8 cellular contexts compared by ENCODE assay signal in genomic region chr2:118882693-118883336, GRCh38. TPM values are rescaled to one million over a fixed set of nuclear protein-coding genes. Genes with fewer than 3 reads are reported as not detected.
DNase-seq lines count a peak whose midpoint lies in the region; ATAC-seq and TF ChIP-seq lines count a peak whose summit lies in the region.

No MANE protein-coding gene starts in this region.

- CTCF ChIA-PET in HEK293 (lab: Yijun Ruan, JAX), result interaction anchor here (0.5 to 4.5 kb wide), 30 partner anchors 9 to 759 kb away, joined by 3 to 38 read pairs (median 4); partner anchors contain the start of gene MARCO

- no peaks in the 10 kb centered on the region for H3K9me3 Mint-ChIP-seq in activated naive CD8-positive, alpha-beta T cell treated with anti-CD3 and anti-CD28 coated beads, Interleukin-2, amount 10 ng/mL, durations not matched to agents 7 days and 5 days

- H3K27ac ChIP-seq in HEK293 (ENCODE audit: extremely low read depth, low read depth, low read length), result no peak overlapping the region

- peak; percentile 79 for DNase-seq in GM03348 (ENCODE audit: low spot score)
- peak; percentile 86 for DNase-seq in NAMALWA (ENCODE audit: low spot score)
- peak; percentile 67 for DNase-seq in SKM-1 treated with dmso at 0.1 percent for 144 hours (lab: John Stamatoyannopoulos, UW; ENCODE audit: unreplicated experiment)
- DNase-seq in activated naive CD8-positive, alpha-beta T cell treated with anti-CD3 and anti-CD28 coated beads, Interleukin-2, amount 10 ng/mL, durations not matched to agents 7 days and 5 days, result peak; percentile 64
- peak; percentile 49 for DNase-seq in left ventricle myocardium superior
- DNase-seq in sciatic nerve (ENCODE audit: low spot score), result peak; percentile 73
- DNase-seq in cerebellar nuclear complex (lab: John Stamatoyannopoulos, UW), result no peak

- H3K4me3 Mint-ChIP-seq in activated naive CD8-positive, alpha-beta T cell treated with anti-CD3 and anti-CD28 coated beads, Interleukin-2, amount 10 ng/mL, durations not matched to agents 7 days and 5 days, result peak overlapping the region; percentile 80

- peak; percentile 78 for ATAC-seq in activated naive CD8-positive, alpha-beta T cell treated with anti-CD3 and anti-CD28 coated beads, Interleukin-2, amount 10 ng/mL, durations not matched to agents 7 days and 5 days (ENCODE audit: low read depth)
- ATAC-seq in left ventricle myocardium superior (peak; percentile 87), sciatic nerve (peak; percentile 81)

- no peaks in the 10 kb centered on the region for H3K4me1 ChIP-seq in HEK293 (ENCODE audit: control insufficient read depth, insufficient read depth, low read length)

- peak overlapping the region; percentile 30 for H3K4me3 ChIP-seq in HEK293 (ENCODE audit: low read depth, low read length)

- H3K27ac Mint-ChIP-seq in activated naive CD8-positive, alpha-beta T cell treated with anti-CD3 and anti-CD28 coated beads, Interleukin-2, amount 10 ng/mL, durations not matched to agents 7 days and 5 days, result peak overlapping the region; percentile 64

- no peaks in the 10 kb centered on the region for H3K36me3 Mint-ChIP-seq in activated naive CD8-positive, alpha-beta T cell treated with anti-CD3 and anti-CD28 coated beads, Interleukin-2, amount 10 ng/mL, durations not matched to agents 7 days and 5 days

- POLR2A ChIA-PET in HEK293 (lab: Yijun Ruan, JAX), result no interaction called here
- POLR2A ChIA-PET in activated naive CD8-positive, alpha-beta T cell treated with anti-CD3 and anti-CD28 coated beads, Interleukin-2, amount 10 ng/mL, durations not matched to agents 7 days and 5 days (lab: Charles Lee), result no interaction called here

- H3K27me3 Mint-ChIP-seq in activated naive CD8-positive, alpha-beta T cell treated with anti-CD3 and anti-CD28 coated beads, Interleukin-2, amount 10 ng/mL, durations not matched to agents 7 days and 5 days, result peaks cover 5% of the 10 kb centered on the region

- intact Hi-C loops in left ventricle myocardium superior (cut with micrococcal nuclease), result no loop called here
- intact Hi-C loops in sciatic nerve (cut with DNase I), result loop anchor here (10.0 kb wide), 1 partner anchor 412 kb away; no protein-coding TSS in a partner anchor

- peaks cover 15% of the 10 kb centered on the region for H3K4me1 Mint-ChIP-seq in activated naive CD8-positive, alpha-beta T cell treated with anti-CD3 and anti-CD28 coated beads, Interleukin-2, amount 10 ng/mL, durations not matched to agents 7 days and 5 days

- H3K9me3 ChIP-seq in HEK293 (ENCODE audit: control insufficient read depth, insufficient read depth, low read depth, low read length), result no peaks in the 10 kb centered on the region

- peak; percentile 76 for TF ChIP-seq CTCF in HEK293 (tag by site-specific recombination; IDR thresholded peaks at IDR 0.05)

- H3K36me3 ChIP-seq in HEK293 (ENCODE audit: control insufficient read depth in 2 of 2, insufficient read depth in 1 of 2, low read length in 2 of 2), result no peaks in the 10 kb centered on the region

TF ChIP-seq in HEK293, 187 proteins besides CTCF, POLR2A, EP300 and RAD21 (continues in another document):
- no peak for TF ChIP-seq ZNF837 (tag by site-specific recombination; IDR thresholded peaks at IDR 0.05)
- TF ChIP-seq TRIM28 (IDR thresholded peaks at IDR 0.05; ENCODE audit: borderline replicate concordance, low read length), result peak; percentile 31; the same call in 1 of the 2 replicates
- peak; percentile 79 for TF ChIP-seq ZBTB11 (tag by site-specific recombination; conservative IDR thresholded peaks at IDR 0.05; ENCODE audit: low read depth)
- no peak for TF ChIP-seq ZFP37 (tag by site-specific recombination; IDR thresholded peaks at IDR 0.05)
- TF ChIP-seq PRDM10 (tag by site-specific recombination; IDR thresholded peaks at IDR 0.05), result 0 out of 2 replicates have a peak, but pooled peaks have one; percentile 21
- no peak for TF ChIP-seq ZNF558 (tag by site-specific recombination; IDR thresholded peaks at IDR 0.05)
- no peak for TF ChIP-seq ZNF423 (tag by site-specific recombination; IDR thresholded peaks at IDR 0.05)
- TF ChIP-seq GLIS2 (tag by site-specific recombination; IDR thresholded peaks at IDR 0.05), result peak; percentile 57
- TF ChIP-seq ZIC2 (tag by site-specific recombination; IDR thresholded peaks at IDR 0.05), result 0 out of 2 replicates have a peak, but pooled peaks have one; percentile 22
- no peak for TF ChIP-seq ZNF335 (tag by site-specific recombination; conservative IDR thresholded peaks at IDR 0.05)
- no peak for TF ChIP-seq SP7 (tag by site-specific recombination; IDR thresholded peaks at IDR 0.05)
- no peak for TF ChIP-seq BCL6B (tag by site-specific recombination; IDR thresholded peaks at IDR 0.05)
- TF ChIP-seq ZNF48 (tag by site-specific recombination; IDR thresholded peaks at IDR 0.05), result no peak
- peak; percentile 51; the same call in 1 of the 2 replicates for TF ChIP-seq ZNF768 (tag by site-specific recombination; IDR thresholded peaks at IDR 0.05)
- TF ChIP-seq ZFP3 (tag by site-specific recombination; IDR thresholded peaks at IDR 0.05; ENCODE audit: low read depth), result no peak

RNA-seq across cellular contexts. Expression of gene EN1, which starts 35.4 kb away (rescaled TPM):
- not detected for total RNA-seq in activated naive CD8-positive, alpha-beta T cell treated with anti-CD3 and anti-CD28 coated beads, Interleukin-2, amount 10 ng/mL, durations not matched to agents 7 days and 5 days
- not detected for total RNA-seq in left ventricle myocardium superior
- not detected for total RNA-seq in sciatic nerve

RNA-seq across cellular contexts. Expression of gene MARCO, which starts 59.2 kb away (rescaled TPM):
- under 1 TPM in 1 of 2 experiments, not detected in 1; 0.26 TPM for total RNA-seq in activated naive CD8-positive, alpha-beta T cell treated with anti-CD3 and anti-CD28 coated beads, Interleukin-2, amount 10 ng/mL, durations not matched to agents 7 days and 5 days
- total RNA-seq in left ventricle myocardium superior (7.2 TPM), sciatic nerve (22.0 TPM)

Comparison
In these comparisons a context has a peak if more than half of its experiments do, and no peak if none do; other contexts are left out.
1. DNase-seq: peak in GM03348 (single experiment), NAMALWA (single experiment), SKM-1 treated with dmso at 0.1 percent for 144 hours (single experiment), activated naive CD8-positive, alpha-beta T cell treated with anti-CD3 and anti-CD28 coated beads, Interleukin-2, amount 10 ng/mL, durations not matched to agents 7 days and 5 days (single experiment), left ventricle myocardium superior (single experiment) and sciatic nerve (single experiment); none in cerebellar nuclear complex (0 of 2).
2. Peak in every context shown above with its lines, with median percentiles within 50 percentile points of each other: ATAC-seq.